In the genomic region with DNA sequence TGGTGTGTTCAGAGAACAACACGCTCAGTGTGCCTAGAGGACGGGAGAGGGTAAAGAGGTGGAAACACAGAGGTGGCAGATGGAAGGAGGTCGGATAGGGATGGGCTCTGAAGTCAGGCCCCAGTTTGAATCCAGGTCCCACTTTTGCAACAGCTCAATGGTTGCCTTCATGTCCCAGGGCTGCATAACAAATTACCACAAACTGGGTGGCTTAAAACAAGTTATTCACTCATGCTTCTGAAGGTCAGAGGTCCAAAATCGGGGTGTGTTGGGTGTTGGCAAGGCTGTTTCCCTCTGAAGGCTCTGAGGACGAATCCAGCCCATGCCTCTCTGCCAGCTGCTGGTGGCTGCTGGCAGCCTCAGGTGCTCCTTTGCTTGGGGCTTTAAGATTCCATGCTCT, we compare ENCODE assay signal across 19 cellular contexts.
"Had no signal": no experiment of that assay in that cellular context is flagged by ENCODE, and none has a peak within 500 bp of the region (broad histone marks: within the 10 kb centered on the region; RNA-seq: fewer than 3 reads in every experiment).

No MANE protein-coding gene starts in this region.

- H3K27me3 ChIP-seq: dorsolateral prefrontal cortex, esophagus muscularis mucosa, foreskin keratinocyte, gastroesophageal sphincter, heart left ventricle, hepatocyte, left lung had no signal

- H3K36me3 Mint-ChIP-seq: immature natural killer cell, memory B cell had no signal

- H3K27me3 Mint-ChIP-seq: memory B cell had no signal

- H3K4me2 ChIP-seq: hepatocyte had no signal

- H2AFZ ChIP-seq: hepatocyte had no signal

- H3K9me3 Mint-ChIP-seq: immature natural killer cell, memory B cell had no signal

- H3K27ac ChIP-seq: coronary artery, dorsolateral prefrontal cortex, esophagus muscularis mucosa, foreskin keratinocyte, gastroesophageal sphincter, heart left ventricle, hepatocyte, left lung, lower lobe of right lung had no signal

- H3K27ac Mint-ChIP-seq: immature natural killer cell, memory B cell had no signal

- H3K4me1 ChIP-seq: esophagus muscularis mucosa, gastroesophageal sphincter, left lung, lower lobe of right lung had no signal

- H3K79me2 ChIP-seq: hepatocyte had no signal

- H3K9me3 ChIP-seq: esophagus muscularis mucosa, gastroesophageal sphincter, heart left ventricle, left lung, lower lobe of right lung had no signal

- DNase-seq: dermis blood vessel endothelial cell; dorsolateral prefrontal cortex; effector CD4-positive, alpha-beta T cell; effector memory CD4-positive, alpha-beta T cell; foreskin keratinocyte; heart left ventricle; hypothalamus; immature natural killer cell; left cardiac atrium; left lung; left ventricle myocardium superior; lower lobe of right lung; mesendoderm; midbrain had no signal

- ATAC-seq: foreskin keratinocyte, gastroesophageal sphincter, heart left ventricle, left cardiac atrium, left lung, left ventricle myocardium superior, lower lobe of right lung had no signal

- H3K4me3 Mint-ChIP-seq: immature natural killer cell, memory B cell had no signal
